ENCODE assay signal across 8 cellular contexts in genomic region chr11:117807482-117808272, GRCh38. TPM values are rescaled to one million over a fixed set of nuclear protein-coding genes. Genes with fewer than 3 reads are reported as not detected.
DNase-seq lines count a peak whose midpoint lies in the region; ATAC-seq and TF ChIP-seq lines count a peak whose summit lies in the region.

No MANE protein-coding gene starts in this region.

- H3K9ac ChIP-seq in adipocyte (ENCODE audit: low read length) = no peak overlapping the region

- ATAC-seq in heart right ventricle = peak in 6 of 8 donors; percentile 38 to 75 (median 53)
- ATAC-seq in HG03097 (IDR thresholded peaks at IDR 0.05; ENCODE audit: low FRiP score, unreplicated experiment) = no peak

- H3K4me3 ChIP-seq in adipocyte (ENCODE audit: low read length) = no peak overlapping the region
- no peak overlapping the region for H3K4me3 ChIP-seq in heart right ventricle

- intact Hi-C loops in heart right ventricle (cut with DNase I) = loop anchor here in 9 of 10 donors (1.0 to 5.0 kb wide), 9 partner anchors 245 to 385 kb away; no protein-coding TSS in a partner anchor

- peak; percentile 72 to 95 (median 92) for TF ChIP-seq CTCF in heart right ventricle (IDR thresholded peaks at IDR 0.05)

- no peak overlapping the region for H3K27ac ChIP-seq in heart right ventricle

- H3K36me3 ChIP-seq in adipocyte (ENCODE audit: control insufficient read depth, insufficient read depth, low read length, severe bottlenecking) = no peaks in the 10 kb centered on the region
- peaks cover 0 to 19% (median 0%) of the 10 kb centered on the region in 9 donors for H3K36me3 ChIP-seq in heart right ventricle

- peak; percentile 51 for DNase-seq in EL
- peak; percentile 26 for DNase-seq in LHCN-M2 (ENCODE audit: low read depth)
- DNase-seq in T follicular helper cell (ENCODE audit: low read depth) = peak; percentile 66
- peak; percentile 86 for DNase-seq in adipocyte (ENCODE audit: low read depth)
- peak; percentile 80 to 82 for DNase-seq in heart right ventricle
- DNase-seq in putamen (ENCODE audit: low spot score) = peak; percentile 63
- DNase-seq in NCI-H524 treated with DMSO at 0.1 percent for 48 hours (lab: John Stamatoyannopoulos, UW) = no peak

- no peaks in the 10 kb centered on the region for H3K9me3 ChIP-seq in adipocyte (ENCODE audit: control insufficient read depth, low read length)
- no peaks in the 10 kb centered on the region for H3K9me3 ChIP-seq in heart right ventricle

- H3K27me3 ChIP-seq in adipocyte (replicated peaks; ENCODE audit: control insufficient read depth, insufficient read depth, low read length) (peaks cover 27% of the 10 kb centered on the region), heart right ventricle (peaks cover 0 to 3% (median 0%) of the 10 kb centered on the region in 7 donors)

- H3K4me1 ChIP-seq in adipocyte (ENCODE audit: control insufficient read depth, insufficient read depth, low read length) (peaks cover 15% of the 10 kb centered on the region), heart right ventricle (peaks cover 0 to 23% (median 8%) of the 10 kb centered on the region in 9 donors)

- 60% methylated on average over 20 of the region's 20 CpGs for WGBS in heart right ventricle, 2 donors

RNA-seq across cellular contexts. Expression of gene DSCAML1, which starts 10.7 kb away (rescaled TPM):
- not detected in 2 replicates for total RNA-seq in LHCN-M2 (2014; rRNA removed)
- polyA plus RNA-seq in LHCN-M2 (2012) = not detected
- total RNA-seq in heart right ventricle = 1 to 10 TPM in 3 of 10 donors, under 1 TPM in 7; 0.23 to 1.5 (median 0.57) TPM
- polyA plus RNA-seq in heart right ventricle = under 1 TPM; 0.16 to 0.88 TPM

RNA-seq across cellular contexts. Expression of gene FXYD2, which starts 16.9 kb away (rescaled TPM):
- total RNA-seq in LHCN-M2 (2014; rRNA removed) = not detected in 2 replicates
- polyA plus RNA-seq in LHCN-M2 (2012) = not detected
- total RNA-seq in heart right ventricle = 1 to 10 TPM in 7 of 10 donors, under 1 TPM in 3; 0.40 to 3.2 (median 1.4) TPM
- polyA plus RNA-seq in heart right ventricle = 1 to 10 TPM; 1.9 to 6.0 TPM
